ENCODE assay signal across 9 cellular contexts in genomic region chr10:124388476-124388822, GRCh38. TPM values are rescaled to one million over a fixed set of nuclear protein-coding genes. Genes with fewer than 3 reads are reported as not detected.
DNase-seq lines count a peak whose midpoint lies in the region; ATAC-seq, FAIRE-seq and TF ChIP-seq lines count a peak whose summit lies in the region.
"Had no signal": no experiment of that assay in that cellular context is flagged by ENCODE, and none has a peak within 500 bp of the region (broad histone marks: within the 10 kb centered on the region; RNA-seq: fewer than 3 reads in every experiment).

No MANE protein-coding gene starts in this region.

- H3K4me3 ChIP-seq in right atrium auricular region: peak overlapping the region in 1 of 2 donors; percentile 61
- H3K4me3 ChIP-seq in endothelial cell of umbilical vein (replicated peaks in 1 of 3; ENCODE audit: insufficient read depth in 1 of 3, low read depth in 1 of 3, low read length in 3 of 3): no peak overlapping the region
- H3K4me3 ChIP-seq in naive thymus-derived CD4-positive, alpha-beta T cell (ENCODE audit: low read length): peak overlapping the region; percentile 68
- peak overlapping the region; percentile 42 to 54 for H3K4me3 ChIP-seq in vagina

- H3K4me3 Mint-ChIP-seq in naive thymus-derived CD4-positive, alpha-beta T cell: peak overlapping the region; percentile 41 to 72 (median 52)
- H3K4me3 Mint-ChIP-seq: activated CD4-positive, alpha-beta memory T cell treated with anti-CD3 and anti-CD28 coated beads, Interleukin-2, amount 10 ng/mL, durations not matched to agents 7 days and 5 days had no signal

- peaks cover 2 to 10% (median 8%) of the 10 kb centered on the region in 5 donors for H3K27me3 Mint-ChIP-seq in naive thymus-derived CD4-positive, alpha-beta T cell

- DNase-seq in Right ventricle myocardium superior (no peak), right atrium auricular region (ENCODE audit: low spot score) (no peak), endothelial cell of umbilical vein (ENCODE audit: low read depth, low spot score) (no peak), vagina (ENCODE audit: extremely low spot score in 2 of 2) (no peak), T-helper 9 cell (no peak)
- no peak for DNase-seq in naive thymus-derived CD4-positive, alpha-beta T cell
- DNase-seq: activated CD4-positive, alpha-beta memory T cell treated with anti-CD3 and anti-CD28 coated beads, Interleukin-2, amount 10 ng/mL, durations not matched to agents 7 days and 5 days had no signal

- H3K9me3 Mint-ChIP-seq in naive thymus-derived CD4-positive, alpha-beta T cell: peaks cover 0 to 2% (median 0%) of the 10 kb centered on the region in 11 donors
- H3K9me3 Mint-ChIP-seq: activated CD4-positive, alpha-beta memory T cell treated with anti-CD3 and anti-CD28 coated beads, Interleukin-2, amount 10 ng/mL, durations not matched to agents 7 days and 5 days had no signal

- POLR2A ChIA-PET in endothelial cell of umbilical vein (lab: Charles Lee): no interaction called here
- POLR2A ChIA-PET in naive thymus-derived CD4-positive, alpha-beta T cell (lab: Charles Lee): interaction anchor here (1.0 kb wide), 1 partner anchor 30 kb away, joined by 3 read pairs; the partner anchor contains the start of gene OAT

- H3K9me1 ChIP-seq in endothelial cell of umbilical vein (replicated peaks; ENCODE audit: control insufficient read depth, extremely low read depth, insufficient read depth, low read length): no peaks in the 10 kb centered on the region

- H3K4me2 ChIP-seq in endothelial cell of umbilical vein (ENCODE audit: insufficient read depth, low read length): peak overlapping the region; percentile 82

- H3K36me3 ChIP-seq in right atrium auricular region: no peaks in the 10 kb centered on the region
- H3K36me3 ChIP-seq in endothelial cell of umbilical vein (ENCODE audit: control insufficient read depth in 2 of 2, extremely low read depth in 1 of 2, insufficient read depth in 2 of 2, low read length in 2 of 2): no peaks in the 10 kb centered on the region
- no peaks in the 10 kb centered on the region for H3K36me3 ChIP-seq in naive thymus-derived CD4-positive, alpha-beta T cell (ENCODE audit: control insufficient read depth in 2 of 3, insufficient read depth in 3 of 3, low read length in 3 of 3)
- H3K36me3 ChIP-seq in vagina: no peaks in the 10 kb centered on the region

- intact Hi-C loops in Right ventricle myocardium superior (cut with DNase I) (loop anchor here (2.0 kb wide), 1 partner anchor 394 kb away; no protein-coding TSS in a partner anchor), endothelial cell of umbilical vein (cut with micrococcal nuclease) (loop anchor here (5.0 kb wide), 1 partner anchor 126 kb away; no protein-coding TSS in a partner anchor), vagina (cut with DNase I) (no loop called here)
- intact Hi-C loops in naive thymus-derived CD4-positive, alpha-beta T cell (cut with micrococcal nuclease): loop anchor here in 1 of 2 donors (10.0 kb wide), 1 partner anchor 154 kb away; no protein-coding TSS in a partner anchor

- BruUV-seq in endothelial cell of umbilical vein (replicated peaks; lab: Mats Ljungman, UMichigan): no TSS peak

- no peak for TF ChIP-seq CTCF in right atrium auricular region (IDR thresholded peaks at IDR 0.05)
- TF ChIP-seq CTCF in endothelial cell of umbilical vein (IDR thresholded peaks at IDR 0.05; ENCODE audit: extremely low read depth in 1 of 2, insufficient read depth in 1 of 2, low read depth in 1 of 2, low read length in 2 of 2): no peak
- TF ChIP-seq CTCF in vagina (IDR thresholded peaks at IDR 0.05): no peak

- H3K9me3 ChIP-seq in right atrium auricular region: no peaks in the 10 kb centered on the region
- H3K9me3 ChIP-seq in endothelial cell of umbilical vein (replicated peaks; ENCODE audit: control insufficient read depth, insufficient read depth, low read length): no peaks in the 10 kb centered on the region
- peaks cover 0 to 3% (median 0%) of the 10 kb centered on the region in 3 experiments for H3K9me3 ChIP-seq in naive thymus-derived CD4-positive, alpha-beta T cell (ENCODE audit: control insufficient read depth in 2 of 3, low read length in 3 of 3)
- no peaks in the 10 kb centered on the region for H3K9me3 ChIP-seq in vagina

- dilution Hi-C loops in endothelial cell of umbilical vein (cut with MboI; ENCODE audit: extremely low pct_ligation_motif_present, low sequenced_read_pairs): no loop called here

- H3K27ac ChIP-seq in right atrium auricular region: no peak overlapping the region
- H3K27ac ChIP-seq in endothelial cell of umbilical vein (ENCODE audit: insufficient read depth, low read depth, low read length): no peak overlapping the region
- peak overlapping the region; percentile 62 for H3K27ac ChIP-seq in naive thymus-derived CD4-positive, alpha-beta T cell (ENCODE audit: low read depth, low read length)
- H3K27ac ChIP-seq in vagina: peak overlapping the region; percentile 60

- TF ChIP-seq POLR2A in endothelial cell of umbilical vein (IDR thresholded peaks at IDR 0.05; ENCODE audit: low read depth, low read length) (no peak), vagina (IDR thresholded peaks at IDR 0.05) (no peak)

- H3K9ac ChIP-seq in endothelial cell of umbilical vein (replicated peaks; ENCODE audit: extremely low read depth, insufficient read depth, low read length): no peak overlapping the region

- CTCF ChIA-PET in endothelial cell of umbilical vein (lab: Charles Lee): interaction anchor here (0.6 to 17.2 kb wide), 23 partner anchors 8 to 1255 kb away, joined by 3 to 691 read pairs (median 10); partner anchors contain the start of genes CHST15 and LHPP
- CTCF ChIA-PET in naive thymus-derived CD4-positive, alpha-beta T cell (lab: Charles Lee): interaction anchor here (0.5 to 7.1 kb wide), 4 partner anchors 14 to 393 kb away, joined by 3 to 91 read pairs (median 4); no protein-coding TSS in a partner anchor

- FAIRE-seq in endothelial cell of umbilical vein (lab: Jason Lieb, UNC): no peak

- ATAC-seq in Right ventricle myocardium superior (ENCODE audit: poor library complexity) (peak; percentile 8), HG02870 (IDR thresholded peaks at IDR 0.05; ENCODE audit: unreplicated experiment) (no peak), GM21367 (IDR thresholded peaks at IDR 0.05; ENCODE audit: unreplicated experiment) (no peak)
- ATAC-seq in naive thymus-derived CD4-positive, alpha-beta T cell: no peak

- H2AFZ ChIP-seq in endothelial cell of umbilical vein (ENCODE audit: low read depth, low read length): peak overlapping the region; percentile 99

- H3K27me3 ChIP-seq in right atrium auricular region: no peaks in the 10 kb centered on the region
- no peaks in the 10 kb centered on the region for H3K27me3 ChIP-seq in endothelial cell of umbilical vein (ENCODE audit: control insufficient read depth in 2 of 2, insufficient read depth in 2 of 2, low read length in 2 of 2)
- no peaks in the 10 kb centered on the region for H3K27me3 ChIP-seq in naive thymus-derived CD4-positive, alpha-beta T cell (ENCODE audit: control insufficient read depth in 2 of 2, insufficient read depth in 2 of 2, low read length in 2 of 2)
- H3K27me3 ChIP-seq in vagina: no peaks in the 10 kb centered on the region

- peaks cover 0 to 2% (median 0%) of the 10 kb centered on the region in 7 donors for H3K4me1 Mint-ChIP-seq in naive thymus-derived CD4-positive, alpha-beta T cell

- no peaks in the 10 kb centered on the region for H4K20me1 ChIP-seq in endothelial cell of umbilical vein (replicated peaks; ENCODE audit: control insufficient read depth, extremely low read depth, insufficient read depth, low read length)

- peak overlapping the region in 2 of 9 donors; percentile 31 to 65 for H3K27ac Mint-ChIP-seq in naive thymus-derived CD4-positive, alpha-beta T cell
- H3K27ac Mint-ChIP-seq: activated CD4-positive, alpha-beta memory T cell treated with anti-CD3 and anti-CD28 coated beads, Interleukin-2, amount 10 ng/mL, durations not matched to agents 7 days and 5 days had no signal

- H3K79me2 ChIP-seq in endothelial cell of umbilical vein (ENCODE audit: control insufficient read depth, insufficient read depth, low read length): no peaks in the 10 kb centered on the region

- peaks cover 0 to 11% of the 10 kb centered on the region in 2 donors for H3K4me1 ChIP-seq in right atrium auricular region
- H3K4me1 ChIP-seq in endothelial cell of umbilical vein (ENCODE audit: control insufficient read depth, extremely low read depth, insufficient read depth, low read length): no peaks in the 10 kb centered on the region
- peaks cover 4 to 5% of the 10 kb centered on the region in 2 donors for H3K4me1 ChIP-seq in naive thymus-derived CD4-positive, alpha-beta T cell (ENCODE audit: control insufficient read depth in 2 of 2, insufficient read depth in 2 of 2, low read length in 2 of 2)
- H3K4me1 ChIP-seq in vagina: peaks cover 10% of the 10 kb centered on the region

- H3K36me3 Mint-ChIP-seq in naive thymus-derived CD4-positive, alpha-beta T cell: no peaks in the 10 kb centered on the region

TF ChIP-seq in endothelial cell of umbilical vein, 7 proteins besides CTCF, POLR2A, EP300 and RAD21 (continues in another document):
- no peak for TF ChIP-seq GATA2 (IDR thresholded peaks at IDR 0.05; ENCODE audit: insufficient read depth, insufficient read length, low read depth, low read length)
- TF ChIP-seq, protein P1, sequence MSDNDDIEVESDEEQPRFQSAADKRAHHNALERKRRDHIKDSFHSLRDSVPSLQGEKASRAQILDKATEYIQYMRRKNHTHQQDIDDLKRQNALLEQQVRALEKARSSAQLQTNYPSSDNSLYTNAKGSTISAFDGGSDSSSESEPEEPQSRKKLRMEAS (IDR thresholded peaks at IDR 0.05; ENCODE audit: insufficient read depth, insufficient read length): no peak
- no peak for TF ChIP-seq POLR2AphosphoS5 (IDR thresholded peaks at IDR 0.05; ENCODE audit: insufficient read depth, low read depth, low read length)
- no peak for TF ChIP-seq JUN (IDR thresholded peaks at IDR 0.05; ENCODE audit: borderline replicate concordance, insufficient read depth, insufficient read length, low read depth)
- TF ChIP-seq MYC (IDR thresholded peaks at IDR 0.05; ENCODE audit: low read depth, low read length): no peak
- TF ChIP-seq EZH2 (IDR thresholded peaks at IDR 0.05; ENCODE audit: borderline replicate concordance, low read depth, low read length, severe bottlenecking): no peak

RNA-seq across cellular contexts. Expression of gene OAT, which starts 30.3 kb away (rescaled TPM):
- total RNA-seq in Right ventricle myocardium superior (19.8 TPM), right atrium auricular region (10 to 100 TPM; 42.1 to 49.8 TPM), endothelial cell of umbilical vein (90.1 and 90.8 TPM in 2 replicates), vagina (83.2 TPM)
- 56.5 and 69.9 TPM in 2 replicates for polyA plus RNA-seq in endothelial cell of umbilical vein
- 76.8 and 77.8 TPM in 2 replicates for polyA plus RNA-seq in endothelial cell of umbilical vein (2011; cell fraction: cytosol; rRNA removed)
- polyA plus RNA-seq in endothelial cell of umbilical vein (2011; cell fraction: nucleus; rRNA removed): 47.5 and 64.4 TPM in 2 replicates
- 122 and 125 TPM in 2 replicates for polyA plus RNA-seq in endothelial cell of umbilical vein (2012)
- polyA minus RNA-seq in endothelial cell of umbilical vein: 90.8 and 95.9 TPM in 2 replicates
- polyA minus RNA-seq in endothelial cell of umbilical vein (2011; cell fraction: cytosol; rRNA and poly(A)+ RNA removed): 13.0 TPM
- polyA minus RNA-seq in endothelial cell of umbilical vein (2011; cell fraction: nucleus; rRNA and poly(A)+ RNA removed): 28.3 and 31.5 TPM in 2 replicates
- total RNA-seq in naive thymus-derived CD4-positive, alpha-beta T cell: 10 to 100 TPM; 29.6 to 47.0 (median 39.1) TPM
- 10 to 100 TPM; 78.9 to 80.0 TPM for polyA plus RNA-seq in naive thymus-derived CD4-positive, alpha-beta T cell

Comparison
In these comparisons a context has a peak if more than half of its experiments do, and no peak if none do; other contexts are left out.
1. H3K27ac ChIP-seq: peak in naive thymus-derived CD4-positive, alpha-beta T cell (single experiment) and vagina (single experiment); none in right atrium auricular region (0 of 2) and endothelial cell of umbilical vein (single experiment).
2. H3K4me3 ChIP-seq: peak in naive thymus-derived CD4-positive, alpha-beta T cell (single experiment) and vagina (2 of 2); none in endothelial cell of umbilical vein (0 of 3).